Comparison of ENCODE assay signal across 29 cellular contexts in the genomic region with DNA sequence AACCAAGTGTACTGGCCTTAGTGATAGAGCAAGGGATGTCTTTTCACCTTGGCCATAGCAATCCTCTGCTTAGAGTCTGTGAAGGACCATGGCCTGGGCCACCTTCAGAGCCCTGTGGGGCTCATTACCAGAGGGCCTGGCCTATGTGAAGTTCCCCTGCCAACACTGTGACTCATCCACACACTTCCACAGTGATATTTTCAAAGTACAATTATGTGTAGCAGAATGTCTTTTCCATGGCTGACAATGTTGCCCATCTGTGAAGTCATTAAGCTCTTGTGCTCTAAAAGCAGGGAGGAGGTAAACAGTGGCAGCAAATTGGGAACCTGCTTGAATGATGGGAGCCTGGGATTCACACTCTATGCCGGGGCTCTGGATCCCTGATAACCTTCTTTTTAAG. TPM values are rescaled to one million over a fixed set of nuclear protein-coding genes. Genes with fewer than 3 reads are reported as not detected.
"Had no signal": no experiment of that assay in that cellular context is flagged by ENCODE, and none has a peak within 500 bp of the region (broad histone marks: within the 10 kb centered on the region; RNA-seq: fewer than 3 reads in every experiment).

No MANE protein-coding gene starts in this region.

- H2AFZ ChIP-seq: hepatocyte, neural progenitor cell had no signal

- H3K27me3 ChIP-seq: gastroesophageal sphincter, hepatocyte, neural progenitor cell, right lobe of liver, tibial nerve, upper lobe of left lung had no signal

- ATAC-seq: effector memory CD8-positive, alpha-beta T cell; gastroesophageal sphincter; heart left ventricle; left cardiac atrium; left lung; naive thymus-derived CD4-positive, alpha-beta T cell; stimulated activated naive B cell treated with anti-CD40 and anti-IgM and Interleukin-4, amounts not matched to agents 10 μg/mL and 1 μg/mL and 100 μg/mL, for 72 hours had no signal

- H3K4me2 ChIP-seq: hepatocyte, neural progenitor cell had no signal

- FAIRE-seq: endometrium, kidney, small intestine, urothelium cell line had no signal

- H3K36me3 ChIP-seq: gastroesophageal sphincter, heart left ventricle, left lung, neural progenitor cell, right lobe of liver, thoracic aorta, tibial nerve, upper lobe of left lung had no signal

- H3K27ac ChIP-seq: gastroesophageal sphincter, heart left ventricle, hepatocyte, left lung, neural progenitor cell, right lobe of liver, thoracic aorta, tibial nerve, upper lobe of left lung had no signal

- DNase-seq: cortex of kidney; effector memory CD8-positive, alpha-beta T cell; erythroblast; foreskin fibroblast; heart left ventricle; kidney; left cardiac atrium; left lung; mesendoderm; midbrain; naive thymus-derived CD4-positive, alpha-beta T cell; nucleus accumbens; posterior cingulate gyrus; right lobe of liver; small intestine; stimulated activated CD4-positive, alpha-beta T cell treated with anti-CD3 and anti-CD28 coated beads, Interleukin-15, amount 100 ng/mL, for 24 hours; stimulated activated CD4-positive, alpha-beta T cell treated with anti-CD3 and anti-CD28 coated beads, Interleukin-2, amount 100 ng/mL, for 48 hours; stimulated activated naive B cell treated with anti-CD40 and anti-IgM and Interleukin-4, amounts not matched to agents 10 μg/mL and 1 μg/mL and 100 μg/mL, for 72 hours; upper lobe of left lung had no signal

- H3K4me1 ChIP-seq: gastroesophageal sphincter, heart left ventricle, left lung, upper lobe of left lung had no signal

- H3K4me3 ChIP-seq: gastroesophageal sphincter, heart left ventricle, hepatocyte, left lung, neural progenitor cell, right lobe of liver, thoracic aorta, tibial nerve, upper lobe of left lung had no signal

- H3K9ac ChIP-seq: neural progenitor cell had no signal

- H3K9me3 ChIP-seq: gastroesophageal sphincter, heart left ventricle, left lung, right lobe of liver, thoracic aorta, tibial nerve, upper lobe of left lung had no signal

RNA-seq across cellular contexts. Expression of a gene that starts 12.2 kb away (rescaled TPM):
- total RNA-seq: dermis microvascular lymphatic vessel endothelial cell, lung microvascular endothelial cell, pulmonary artery endothelial cell had no signal
- polyA plus RNA-seq: naive thymus-derived CD4-positive, alpha-beta T cell had no signal
